13 cellular contexts compared by ENCODE assay signal in the genomic region with DNA sequence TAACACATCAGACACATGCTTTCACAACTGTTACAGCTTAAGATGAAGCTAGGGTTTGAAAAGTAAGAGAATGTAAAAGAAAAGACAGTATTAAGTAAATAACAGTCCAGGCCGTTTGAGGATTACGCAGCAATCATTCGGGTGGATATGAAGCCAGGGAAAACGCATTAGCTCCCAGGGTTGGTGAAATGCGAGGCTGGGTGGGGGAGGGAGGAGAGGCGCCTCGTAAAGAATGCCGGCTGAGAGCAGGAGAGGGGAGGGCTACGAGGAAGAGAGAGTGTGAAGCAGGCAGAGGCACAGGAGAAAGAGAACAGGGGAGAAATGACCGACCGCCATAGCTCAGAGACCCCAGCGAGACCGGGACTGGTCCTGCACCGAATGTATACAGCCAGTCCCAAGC.
A peak's percentile ranks its signal among the peaks of the same experiment; 100 is the strongest.
DNase-seq lines count a peak whose midpoint lies in the region; ATAC-seq, FAIRE-seq and TF ChIP-seq lines count a peak whose summit lies in the region.
"Had no signal": no experiment of that assay in that cellular context is flagged by ENCODE, and none has a peak within 500 bp of the region (broad histone marks: within the 10 kb centered on the region; RNA-seq: fewer than 3 reads in every experiment).

No MANE protein-coding gene starts in this region.

- TF ChIP-seq EP300 in HepG2 (IDR thresholded peaks at IDR 0.05; ENCODE audit: low read depth in 2 of 2, low read length in 2 of 2) (no peak), HepG2 (CRISPR knock-in tag; IDR thresholded peaks at IDR 0.05; ENCODE audit: borderline replicate concordance) (no peak)

- no peaks in the 10 kb centered on the region for H3K9me3 Mint-ChIP-seq in activated CD8-positive, alpha-beta T cell treated with anti-CD3 and anti-CD28 coated beads for 36 hours
- H3K9me3 Mint-ChIP-seq: activated T-helper 2 cell treated with anti-CD3 and anti-CD28 coated beads, Interferon-gamma antibody, Interleukin-2, Interleukin-4, amounts not matched to agents 10 μg/mL and 5 μg/mL and 100 μg/mL, durations not matched to agents 14 hours and 24 hours and 36 hours had no signal

- in situ Hi-C loops in HepG2 (cut with HindIII; ENCODE audit: extremely low pct_ligation_motif_present, low pct_unique_long_range_greater_than_20kb), result no loop called here

- intact Hi-C loops in activated CD8-positive, alpha-beta T cell treated with anti-CD3 and anti-CD28 coated beads for 36 hours (cut with micrococcal nuclease), result no loop called here
- intact Hi-C loops in sciatic nerve (cut with DNase I), result no loop called here
- intact Hi-C loops in HepG2 (cut with micrococcal nuclease; ENCODE audit: unreplicated experiment), result no loop called here

- no TSS peak for BruUV-seq in HepG2 (replicated peaks; lab: Mats Ljungman, UMichigan)

- FAIRE-seq in HepG2 (lab: Jason Lieb, UNC), result no peak

- H3K27me3 ChIP-seq in iPS-20b (ENCODE audit: insufficient read depth, low read length) (peaks cover 48% of the 10 kb centered on the region), HepG2 (ENCODE audit: control insufficient read depth in 1 of 2, insufficient read depth in 2 of 2, low read length in 2 of 2) (peaks cover 0 to 30% of the 10 kb centered on the region in 2 experiments; a peak in 3 of 5 replicates)
- H3K27me3 ChIP-seq: Peyer's patch had no signal

- H3K9me3 ChIP-seq in iPS-20b (ENCODE audit: insufficient read depth, low read depth, low read length) (no peaks in the 10 kb centered on the region), HepG2 (ENCODE audit: low read length) (no peaks in the 10 kb centered on the region)
- H3K9me3 ChIP-seq: Peyer's patch, transverse colon had no signal

- peak overlapping the region; percentile 62; the same call in 1 of the 2 replicates for H3K4me3 ChIP-seq in iPS-20b (ENCODE audit: low read length)
- no peak overlapping the region for H3K4me3 ChIP-seq in HepG2 (replicated peaks in 1 of 3; ENCODE audit: insufficient read depth in 1 of 3, low read depth in 2 of 3, low read length in 3 of 3)

- H4K20me1 ChIP-seq in HepG2 (ENCODE audit: insufficient read depth, low read length), result no peaks in the 10 kb centered on the region

- DNase-seq in NCI-H1417 (lab: John Stamatoyannopoulos, UW), result peak in 2 of 3 experiments; percentile 31 to 64
- DNase-seq in NCI-H1417 treated with DMSO at 0.1 percent for 48 hours (lab: John Stamatoyannopoulos, UW), result no peak
- no peak for DNase-seq in activated CD8-positive, alpha-beta T cell treated with anti-CD3 and anti-CD28 coated beads for 36 hours
- no peak for DNase-seq in sciatic nerve (ENCODE audit: low spot score)
- DNase-seq in HepG2 (ENCODE audit: low spot score), result no peak
- no peak for DNase-seq in NCI-H128 (lab: John Stamatoyannopoulos, UW; ENCODE audit: unreplicated experiment)
- no peak for DNase-seq in NK-92 (lab: John Stamatoyannopoulos, UW; ENCODE audit: unreplicated experiment)
- DNase-seq: NCI-H2081, Peyer's patch, transverse colon had no signal

- H3K36me3 Mint-ChIP-seq in activated CD8-positive, alpha-beta T cell treated with anti-CD3 and anti-CD28 coated beads for 36 hours (ENCODE audit: low read depth), result no peaks in the 10 kb centered on the region

- no peak overlapping the region for H3K4me2 ChIP-seq in HepG2 (ENCODE audit: low read depth, low read length)

- H3K27ac ChIP-seq in iPS-20b (ENCODE audit: low read length) (no peak overlapping the region), HepG2 (ENCODE audit: extremely low read length, insufficient read depth, low read length) (no peak overlapping the region)
- H3K27ac ChIP-seq: 22Rv1, Peyer's patch, transverse colon had no signal

- 33% methylated on average over 14 of the region's 14 CpGs for WGBS in HepG2 (ENCODE audit: low lambda C conversion rate)

- peaks cover 10% of the 10 kb centered on the region for H3K27me3 Mint-ChIP-seq in activated CD8-positive, alpha-beta T cell treated with anti-CD3 and anti-CD28 coated beads for 36 hours

- no peaks in the 10 kb centered on the region for H3K79me2 ChIP-seq in HepG2 (ENCODE audit: insufficient read depth, low read length)

- POLR2A ChIA-PET in activated CD8-positive, alpha-beta T cell treated with anti-CD3 and anti-CD28 coated beads for 36 hours (lab: Charles Lee), result no interaction called here
- POLR2A ChIA-PET in HepG2 (lab: Yijun Ruan, JAX), result no interaction called here

- TF ChIP-seq POLR2A in HepG2 (IDR thresholded peaks at IDR 0.05; ENCODE audit: insufficient read depth in 1 of 2, low read depth in 2 of 2, low read length in 2 of 2), result no peak

- H3K27ac Mint-ChIP-seq in activated CD8-positive, alpha-beta T cell treated with anti-CD3 and anti-CD28 coated beads for 36 hours, result no peak overlapping the region
- H3K27ac Mint-ChIP-seq: activated T-helper 2 cell treated with anti-CD3 and anti-CD28 coated beads, Interferon-gamma antibody, Interleukin-2, Interleukin-4, amounts not matched to agents 10 μg/mL and 5 μg/mL and 100 μg/mL, durations not matched to agents 14 hours and 24 hours and 36 hours had no signal

- H2AFZ ChIP-seq in HepG2 (ENCODE audit: low read length), result no peak overlapping the region

- H3K4me3 Mint-ChIP-seq in activated CD8-positive, alpha-beta T cell treated with anti-CD3 and anti-CD28 coated beads for 36 hours, result peak overlapping the region; percentile 74

- peaks cover 13% of the 10 kb centered on the region; the same call in 1 of the 2 replicates for H3K4me1 ChIP-seq in iPS-20b (ENCODE audit: insufficient read depth, low read length)
- peaks cover 27% of the 10 kb centered on the region for H3K4me1 ChIP-seq in HepG2 (ENCODE audit: insufficient read depth, low read length)

- H3K9ac ChIP-seq in iPS-20b (ENCODE audit: low read depth, low read length), result peak overlapping the region; percentile 51; the same call in 1 of the 2 replicates
- H3K9ac ChIP-seq in HepG2 (ENCODE audit: insufficient read depth, low read depth, low read length), result no peak overlapping the region

- no peak for TF ChIP-seq CTCF in activated CD8-positive, alpha-beta T cell treated with anti-CD3 and anti-CD28 coated beads for 36 hours (IDR thresholded peaks at IDR 0.05)
- TF ChIP-seq CTCF in HepG2 (CRISPR knock-in tag; IDR thresholded peaks at IDR 0.05), result no peak

- H3K36me3 ChIP-seq in iPS-20b (ENCODE audit: insufficient read depth, low read depth, low read length) (no peaks in the 10 kb centered on the region), HepG2 (replicated peaks in 1 of 2; ENCODE audit: control insufficient read depth in 1 of 2, insufficient read depth in 2 of 2, low read length in 2 of 2) (no peaks in the 10 kb centered on the region)
- H3K36me3 ChIP-seq: Peyer's patch, transverse colon had no signal

- no peak for ATAC-seq in activated CD8-positive, alpha-beta T cell treated with anti-CD3 and anti-CD28 coated beads for 36 hours
- peak; percentile 62 for ATAC-seq in sciatic nerve
- no peak for ATAC-seq in HepG2

- peaks cover 12% of the 10 kb centered on the region for H3K4me1 Mint-ChIP-seq in activated CD8-positive, alpha-beta T cell treated with anti-CD3 and anti-CD28 coated beads for 36 hours (ENCODE audit: low read depth)

- no peak for TF ChIP-seq RAD21 in HepG2 (CRISPR knock-in tag; IDR thresholded peaks at IDR 0.05)

- CTCF ChIA-PET in activated CD8-positive, alpha-beta T cell treated with anti-CD3 and anti-CD28 coated beads for 36 hours (lab: Charles Lee), result interaction anchor here (1.0 kb wide), 1 partner anchor 14 kb away, joined by 4 read pairs; no protein-coding TSS in a partner anchor
- CTCF ChIA-PET in HepG2 (lab: Yijun Ruan, JAX; ENCODE audit: low intra/inter-chr PET ratio, low total read pairs), result no interaction called here

TF ChIP-seq in HepG2, 621 proteins besides CTCF, POLR2A, EP300 and RAD21:
- no peak for TF ChIP-seq JUN (CRISPR knock-in tag; IDR thresholded peaks at IDR 0.05)
- TF ChIP-seq ZNF282 (IDR thresholded peaks at IDR 0.05; ENCODE audit: partially characterized antibody), result no peak
- TF ChIP-seq ZKSCAN1 (IDR thresholded peaks at IDR 0.05; ENCODE audit: low read length), result no peak
- TF ChIP-seq TAF1 (CRISPR knock-in tag; IDR thresholded peaks at IDR 0.05), result no peak
- TF ChIP-seq SRSF4 (IDR thresholded peaks at IDR 0.05; ENCODE audit: low read depth, low read length, poor library complexity, severe bottlenecking), result no peak
- TF ChIP-seq ZNF570 (CRISPR knock-in tag; IDR thresholded peaks at IDR 0.05; ENCODE audit: borderline replicate concordance), result no peak
- TF ChIP-seq ZBTB21 (CRISPR knock-in tag; IDR thresholded peaks at IDR 0.05), result no peak
- TF ChIP-seq, protein P1, sequence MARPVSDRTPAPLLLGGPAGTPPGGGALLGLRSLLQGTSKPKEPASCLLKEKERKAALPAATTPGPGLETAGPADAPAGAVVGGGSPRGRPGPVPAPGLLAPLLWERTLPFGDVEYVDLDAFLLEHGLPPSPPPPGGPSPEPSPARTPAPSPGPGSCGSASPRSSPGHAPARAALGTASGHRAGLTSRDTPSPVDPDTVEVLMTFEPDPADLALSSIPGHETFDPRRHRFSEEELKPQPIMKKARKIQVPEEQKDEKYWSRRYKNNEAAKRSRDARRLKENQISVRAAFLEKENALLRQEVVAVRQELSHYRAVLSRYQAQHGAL (CRISPR knock-in tag; IDR thresholded peaks at IDR 0.05; ENCODE audit: not compliant biosample characterization), result no peak
- TF ChIP-seq RORA (CRISPR knock-in tag; IDR thresholded peaks at IDR 0.05), result no peak
- TF ChIP-seq CCDC6 (CRISPR knock-in tag; IDR thresholded peaks at IDR 0.05), result no peak
- TF ChIP-seq NR2F1 (CRISPR knock-in tag; IDR thresholded peaks at IDR 0.05), result no peak
- TF ChIP-seq, protein P2, sequence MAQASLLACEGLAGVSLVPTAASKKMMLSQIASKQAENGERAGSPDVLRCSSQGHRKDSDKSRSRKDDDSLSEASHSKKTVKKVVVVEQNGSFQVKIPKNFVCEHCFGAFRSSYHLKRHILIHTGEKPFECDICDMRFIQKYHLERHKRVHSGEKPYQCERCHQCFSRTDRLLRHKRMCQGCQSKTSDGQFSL (CRISPR knock-in tag; IDR thresholded peaks at IDR 0.05), result no peak
- no peak for TF ChIP-seq CBFB (CRISPR knock-in tag; IDR thresholded peaks at IDR 0.05)
- no peak for TF ChIP-seq NFKBIZ (CRISPR knock-in tag; IDR thresholded peaks at IDR 0.05)
- TF ChIP-seq MBNL3 (CRISPR knock-in tag; conservative IDR thresholded peaks at IDR 0.05), result no peak
- TF ChIP-seq, protein P3, sequence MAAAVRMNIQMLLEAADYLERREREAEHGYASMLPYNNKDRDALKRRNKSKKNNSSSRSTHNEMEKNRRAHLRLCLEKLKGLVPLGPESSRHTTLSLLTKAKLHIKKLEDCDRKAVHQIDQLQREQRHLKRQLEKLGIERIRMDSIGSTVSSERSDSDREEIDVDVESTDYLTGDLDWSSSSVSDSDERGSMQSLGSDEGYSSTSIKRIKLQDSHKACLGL (CRISPR knock-in tag; IDR thresholded peaks at IDR 0.05), result no peak
- TF ChIP-seq ZSCAN22 (CRISPR knock-in tag; IDR thresholded peaks at IDR 0.05), result no peak
- TF ChIP-seq THAP11 (CRISPR knock-in tag; IDR thresholded peaks at IDR 0.05), result no peak

Comparison
In these comparisons a context has a peak if more than half of its experiments do, and no peak if none do; other contexts are left out.
1. DNase-seq: peak in NCI-H1417 (2 of 3); none in NCI-H1417 treated with DMSO at 0.1 percent for 48 hours (single experiment), activated CD8-positive, alpha-beta T cell treated with anti-CD3 and anti-CD28 coated beads for 36 hours (single experiment), sciatic nerve (single experiment), HepG2 (single experiment), NCI-H128 (single experiment) and NK-92 (single experiment).